1 cellular context compared by ENCODE assay signal in the genomic region with DNA sequence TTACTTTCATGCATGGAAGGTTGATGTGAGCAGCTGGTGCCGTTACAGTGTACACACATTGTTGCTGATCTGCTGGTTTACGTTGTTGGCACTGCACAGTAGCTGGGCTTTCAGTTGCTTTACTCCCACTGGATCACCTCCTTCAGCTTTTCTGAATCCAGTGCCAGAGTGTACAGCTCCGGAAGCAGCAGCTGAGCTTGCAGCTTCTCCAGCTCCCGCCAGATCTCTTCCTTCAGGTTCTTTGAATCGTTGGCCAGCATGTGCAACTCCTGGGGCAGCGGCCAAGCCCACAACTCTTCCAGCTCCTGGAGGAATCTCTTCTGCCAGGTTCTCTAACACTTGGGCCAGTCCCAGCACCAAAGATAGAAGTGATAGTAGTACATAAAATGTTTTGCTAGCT.
TF ChIP-seq lines count a peak whose summit lies in the region.

No MANE protein-coding gene starts in this region.

TF ChIP-seq in GM23338, 12 proteins besides CTCF, POLR2A, EP300 and RAD21 (continued from another document):
- TF ChIP-seq, protein P1, sequence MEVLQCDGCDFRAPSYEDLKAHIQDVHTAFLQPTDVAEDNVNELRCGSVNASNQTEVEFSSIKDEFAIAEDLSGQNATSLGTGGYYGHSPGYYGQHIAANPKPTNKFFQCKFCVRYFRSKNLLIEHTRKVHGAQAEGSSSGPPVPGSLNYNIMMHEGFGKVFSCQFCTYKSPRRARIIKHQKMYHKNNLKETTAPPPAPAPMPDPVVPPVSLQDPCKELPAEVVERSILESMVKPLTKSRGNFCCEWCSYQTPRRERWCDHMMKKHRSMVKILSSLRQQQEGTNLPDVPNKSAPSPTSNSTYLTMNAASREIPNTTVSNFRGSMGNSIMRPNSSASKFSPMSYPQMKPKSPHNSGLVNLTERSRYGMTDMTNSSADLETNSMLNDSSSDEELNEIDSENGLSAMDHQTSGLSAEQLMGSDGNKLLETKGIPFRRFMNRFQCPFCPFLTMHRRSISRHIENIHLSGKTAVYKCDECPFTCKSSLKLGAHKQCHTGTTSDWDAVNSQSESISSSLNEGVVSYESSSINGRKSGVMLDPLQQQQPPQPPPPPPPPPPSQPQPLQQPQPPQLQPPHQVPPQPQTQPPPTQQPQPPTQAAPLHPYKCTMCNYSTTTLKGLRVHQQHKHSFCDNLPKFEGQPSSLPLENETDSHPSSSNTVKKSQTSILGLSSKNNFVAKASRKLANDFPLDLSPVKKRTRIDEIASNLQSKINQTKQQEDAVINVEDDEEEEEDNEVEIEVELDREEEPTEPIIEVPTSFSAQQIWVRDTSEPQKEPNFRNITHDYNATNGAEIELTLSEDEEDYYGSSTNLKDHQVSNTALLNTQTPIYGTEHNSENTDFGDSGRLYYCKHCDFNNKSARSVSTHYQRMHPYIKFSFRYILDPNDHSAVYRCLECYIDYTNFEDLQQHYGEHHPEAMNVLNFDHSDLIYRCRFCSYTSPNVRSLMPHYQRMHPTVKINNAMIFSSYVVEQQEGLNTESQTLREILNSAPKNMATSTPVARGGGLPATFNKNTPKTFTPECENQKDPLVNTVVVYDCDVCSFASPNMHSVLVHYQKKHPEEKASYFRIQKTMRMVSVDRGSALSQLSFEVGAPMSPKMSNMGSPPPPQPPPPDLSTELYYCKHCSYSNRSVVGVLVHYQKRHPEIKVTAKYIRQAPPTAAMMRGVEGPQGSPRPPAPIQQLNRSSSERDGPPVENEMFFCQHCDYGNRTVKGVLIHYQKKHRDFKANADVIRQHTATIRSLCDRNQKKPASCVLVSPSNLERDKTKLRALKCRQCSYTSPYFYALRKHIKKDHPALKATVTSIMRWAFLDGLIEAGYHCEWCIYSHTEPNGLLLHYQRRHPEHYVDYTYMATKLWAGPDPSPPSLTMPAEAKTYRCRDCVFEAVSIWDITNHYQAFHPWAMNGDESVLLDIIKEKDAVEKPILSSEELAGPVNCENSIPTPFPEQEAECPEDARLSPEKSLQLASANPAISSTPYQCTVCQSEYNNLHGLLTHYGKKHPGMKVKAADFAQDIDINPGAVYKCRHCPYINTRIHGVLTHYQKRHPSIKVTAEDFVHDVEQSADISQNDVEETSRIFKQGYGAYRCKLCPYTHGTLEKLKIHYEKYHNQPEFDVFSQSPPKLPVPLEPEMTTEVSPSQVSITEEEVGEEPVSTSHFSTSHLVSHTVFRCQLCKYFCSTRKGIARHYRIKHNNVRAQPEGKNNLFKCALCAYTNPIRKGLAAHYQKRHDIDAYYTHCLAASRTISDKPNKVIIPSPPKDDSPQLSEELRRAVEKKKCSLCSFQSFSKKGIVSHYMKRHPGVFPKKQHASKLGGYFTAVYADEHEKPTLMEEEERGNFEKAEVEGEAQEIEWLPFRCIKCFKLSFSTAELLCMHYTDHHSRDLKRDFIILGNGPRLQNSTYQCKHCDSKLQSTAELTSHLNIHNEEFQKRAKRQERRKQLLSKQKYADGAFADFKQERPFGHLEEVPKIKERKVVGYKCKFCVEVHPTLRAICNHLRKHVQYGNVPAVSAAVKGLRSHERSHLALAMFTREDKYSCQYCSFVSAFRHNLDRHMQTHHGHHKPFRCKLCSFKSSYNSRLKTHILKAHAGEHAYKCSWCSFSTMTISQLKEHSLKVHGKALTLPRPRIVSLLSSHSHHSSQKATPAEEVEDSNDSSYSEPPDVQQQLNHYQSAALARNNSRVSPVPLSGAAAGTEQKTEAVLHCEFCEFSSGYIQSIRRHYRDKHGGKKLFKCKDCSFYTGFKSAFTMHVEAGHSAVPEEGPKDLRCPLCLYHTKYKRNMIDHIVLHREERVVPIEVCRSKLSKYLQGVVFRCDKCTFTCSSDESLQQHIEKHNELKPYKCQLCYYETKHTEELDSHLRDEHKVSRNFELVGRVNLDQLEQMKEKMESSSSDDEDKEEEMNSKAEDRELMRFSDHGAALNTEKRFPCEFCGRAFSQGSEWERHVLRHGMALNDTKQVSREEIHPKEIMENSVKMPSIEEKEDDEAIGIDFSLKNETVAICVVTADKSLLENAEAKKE (CRISPR knock-in tag; IDR thresholded peaks at IDR 0.05): no peak
TF ChIP-seq in GM23338: peak in this region for 0.
